In the genomic region with DNA sequence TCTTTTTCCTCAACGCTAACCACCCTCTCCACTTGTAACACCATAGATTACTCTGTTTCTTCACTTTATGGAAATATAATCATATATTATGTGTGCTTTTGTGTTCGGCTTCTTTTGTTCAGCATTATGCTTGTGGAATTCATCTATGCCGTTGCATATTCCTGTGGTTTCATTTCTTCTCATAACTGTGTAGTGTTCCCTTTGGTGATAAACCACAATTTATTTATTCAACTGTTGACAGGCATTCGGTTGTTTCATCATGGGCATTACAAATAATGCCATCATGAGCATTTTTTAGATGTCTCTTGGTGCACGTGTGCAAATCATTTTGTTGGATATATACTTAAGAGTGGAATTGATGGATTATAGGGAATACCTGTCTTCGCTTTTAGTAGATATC, we compare ENCODE assay signal across 1 cellular context.
TF ChIP-seq lines count a peak whose summit lies in the region.

No MANE protein-coding gene starts in this region.

TF ChIP-seq in K562, 482 proteins besides CTCF, POLR2A, EP300 and RAD21:
- TF ChIP-seq DIDO1 (tag; IDR thresholded peaks at IDR 0.05; ENCODE audit: low read depth) (0 out of 2 replicates have a peak, but pooled peaks have one; percentile 17), ZFX (CRISPR knock-in tag; IDR thresholded peaks at IDR 0.05) (0 out of 2 replicates have a peak, but pooled peaks have one; percentile 11), ZNF174 (CRISPR knock-in tag; IDR thresholded peaks at IDR 0.05) (no peak)
